Comparison of ENCODE assay signal across 13 cellular contexts in genomic region chr4:86358176-86358701, GRCh38. TPM values are rescaled to one million over a fixed set of nuclear protein-coding genes. Genes with fewer than 3 reads are reported as not detected.
DNase-seq lines count a peak whose midpoint lies in the region; ATAC-seq and TF ChIP-seq lines count a peak whose summit lies in the region.
"Had no signal": no experiment of that assay in that cellular context is flagged by ENCODE, and none has a peak within 500 bp of the region (broad histone marks: within the 10 kb centered on the region; RNA-seq: fewer than 3 reads in every experiment).

No MANE protein-coding gene starts in this region.

- H3K27ac Mint-ChIP-seq in activated CD8-positive, alpha-beta T cell treated with anti-CD3 and anti-CD28 coated beads, Interleukin-2, amount 10 ng/mL, durations not matched to agents 7 days and 5 days, result no peak overlapping the region
- H3K27ac Mint-ChIP-seq: stimulated activated naive CD8-positive, alpha-beta T cell treated with anti-CD3 and anti-CD28 coated beads, Interleukin-15, Interleukin-2, amounts not matched to agents 100 ng/mL and 50 ng/mL, for 24 hours had no signal

- POLR2A ChIA-PET in SK-N-SH (lab: Yijun Ruan, JAX), result no interaction called here
- POLR2A ChIA-PET in activated CD8-positive, alpha-beta T cell treated with anti-CD3 and anti-CD28 coated beads, Interleukin-2, amount 10 ng/mL, durations not matched to agents 7 days and 5 days (lab: Charles Lee), result no interaction called here

- H3K36me3 ChIP-seq in HUES64 (ENCODE audit: insufficient read depth, low read length) (no peaks in the 10 kb centered on the region; the same call in 1 of the 2 replicates), SK-N-SH (replicated peaks in 1 of 2; ENCODE audit: control insufficient read depth in 1 of 2, insufficient read depth in 2 of 2, low read length in 1 of 2) (peaks cover 0 to 16% of the 10 kb centered on the region in 2 experiments), prostate gland (no peaks in the 10 kb centered on the region)
- H3K36me3 ChIP-seq: ovary had no signal

- H3K9ac ChIP-seq in HUES64 (ENCODE audit: low read depth, low read length) (no peak overlapping the region), SK-N-SH (no peak overlapping the region)

- H3K27me3 ChIP-seq in HUES64 (ENCODE audit: insufficient read depth, low read length), result no peaks in the 10 kb centered on the region
- H3K27me3 ChIP-seq in SK-N-SH (ENCODE audit: insufficient read depth), result no peaks in the 10 kb centered on the region
- no peaks in the 10 kb centered on the region for H3K27me3 ChIP-seq in prostate gland (replicated peaks; ENCODE audit: insufficient read depth)
- H3K27me3 ChIP-seq: ovary had no signal

- intact Hi-C loops in prostate gland (cut with DNase I), result no loop called here

- H3K4me1 ChIP-seq in HUES64 (ENCODE audit: insufficient read depth, low read length) (peaks cover 36% of the 10 kb centered on the region), SK-N-SH (ENCODE audit: control insufficient read depth in 1 of 2, insufficient read depth in 2 of 2, low read depth in 1 of 2, low read length in 1 of 2) (peaks cover 0 to 15% of the 10 kb centered on the region in 2 experiments; a peak in 2 of 4 replicates), prostate gland (replicated peaks) (no peaks in the 10 kb centered on the region)

- no peak for DNase-seq in SK-N-SH
- DNase-seq in fibroblast of villous mesenchyme (ENCODE audit: low read depth), result peak; percentile 68
- DNase-seq in occipital lobe (lab: John Stamatoyannopoulos, UW), result peak; percentile 34
- DNase-seq in prostate gland (ENCODE audit: low spot score), result no peak
- DNase-seq in EL, result no peak
- DNase-seq in activated CD8-positive, alpha-beta T cell treated with anti-CD3 and anti-CD28 coated beads, Interleukin-2, amount 10 ng/mL, durations not matched to agents 7 days and 5 days, result no peak
- DNase-seq: activated CD8-positive, alpha-beta memory T cell treated with anti-CD3 and anti-CD28 coated beads, Interleukin-2, amount 50 U/mL, for 4 hours; amniotic stem cell; immature natural killer cell; NCI-H1417 treated with DMSO at 0.1 percent for 48 hours had no signal

- H4K20me1 ChIP-seq in SK-N-SH (ENCODE audit: insufficient read depth), result no peaks in the 10 kb centered on the region

- no peak for TF ChIP-seq POLR2A in prostate gland (IDR thresholded peaks at IDR 0.05)

- H3K9me3 Mint-ChIP-seq in activated CD8-positive, alpha-beta T cell treated with anti-CD3 and anti-CD28 coated beads, Interleukin-2, amount 10 ng/mL, durations not matched to agents 7 days and 5 days (ENCODE audit: insufficient read depth), result no peaks in the 10 kb centered on the region
- H3K9me3 Mint-ChIP-seq: stimulated activated naive CD8-positive, alpha-beta T cell treated with anti-CD3 and anti-CD28 coated beads, Interleukin-15, Interleukin-2, amounts not matched to agents 100 ng/mL and 50 ng/mL, for 24 hours had no signal

- H3K27me3 Mint-ChIP-seq in activated CD8-positive, alpha-beta T cell treated with anti-CD3 and anti-CD28 coated beads, Interleukin-2, amount 10 ng/mL, durations not matched to agents 7 days and 5 days (ENCODE audit: low read depth), result peaks cover 6% of the 10 kb centered on the region

- H3K79me2 ChIP-seq in SK-N-SH (ENCODE audit: insufficient read depth), result no peaks in the 10 kb centered on the region

- no peak overlapping the region; the same call in 1 of the 2 replicates for H2AFZ ChIP-seq in SK-N-SH (ENCODE audit: low read depth)

- H3K4me2 ChIP-seq in SK-N-SH, result peak overlapping the region; percentile 34; the same call in 1 of the 2 replicates

- CTCF ChIA-PET in SK-N-SH (lab: Yijun Ruan, JAX), result interaction anchor here (0.6 to 1.1 kb wide), 2 partner anchors 9 to 167 kb away, joined by 3 read pairs; no protein-coding TSS in a partner anchor
- CTCF ChIA-PET in activated CD8-positive, alpha-beta T cell treated with anti-CD3 and anti-CD28 coated beads, Interleukin-2, amount 10 ng/mL, durations not matched to agents 7 days and 5 days (lab: Charles Lee), result no interaction called here

- H3K4me3 ChIP-seq in HUES64 (ENCODE audit: low read length), result peak overlapping the region; percentile 43; the same call in 1 of the 2 replicates
- H3K4me3 ChIP-seq in SK-N-SH (ENCODE audit: low read depth in 2 of 2, low read length in 1 of 2), result peak overlapping the region; percentile 34 to 61; a peak in 3 of 4 replicates
- no peak overlapping the region for H3K4me3 ChIP-seq in fibroblast of villous mesenchyme (ENCODE audit: low read depth, low read length)
- peak overlapping the region in 1 of 2 donors; percentile 3 for H3K4me3 ChIP-seq in prostate gland
- H3K4me3 ChIP-seq: ovary had no signal

- H3K4me1 Mint-ChIP-seq in activated CD8-positive, alpha-beta T cell treated with anti-CD3 and anti-CD28 coated beads, Interleukin-2, amount 10 ng/mL, durations not matched to agents 7 days and 5 days (ENCODE audit: low read depth), result peaks cover 11% of the 10 kb centered on the region

- H3K9me3 ChIP-seq in HUES64 (ENCODE audit: insufficient read depth, low read depth, low read length) (no peaks in the 10 kb centered on the region), SK-N-SH (no peaks in the 10 kb centered on the region), prostate gland (no peaks in the 10 kb centered on the region)
- H3K9me3 ChIP-seq: ovary had no signal

- H3K9me2 ChIP-seq in SK-N-SH, result no peaks in the 10 kb centered on the region

- H3K36me3 Mint-ChIP-seq in activated CD8-positive, alpha-beta T cell treated with anti-CD3 and anti-CD28 coated beads, Interleukin-2, amount 10 ng/mL, durations not matched to agents 7 days and 5 days (ENCODE audit: low read depth), result no peaks in the 10 kb centered on the region
- H3K36me3 Mint-ChIP-seq: immature natural killer cell had no signal

- no peak for TF ChIP-seq CTCF in SK-N-SH (IDR thresholded peaks at IDR 0.05)
- TF ChIP-seq CTCF in fibroblast of villous mesenchyme (IDR thresholded peaks at IDR 0.05; ENCODE audit: insufficient read depth, low read depth, low read length), result no peak
- TF ChIP-seq CTCF in prostate gland (IDR thresholded peaks at IDR 0.05), result no peak

- WGBS in HUES64, result 61% methylated on average over 3 of the region's 3 CpGs
- WGBS in SK-N-SH (ENCODE audit: low lambda C conversion rate), result 44% methylated on average over 3 of the region's 3 CpGs
- 60% methylated on average over 3 of the region's 3 CpGs for WGBS in prostate gland

- no peak overlapping the region for H3K4me3 Mint-ChIP-seq in activated CD8-positive, alpha-beta T cell treated with anti-CD3 and anti-CD28 coated beads, Interleukin-2, amount 10 ng/mL, durations not matched to agents 7 days and 5 days
- H3K4me3 Mint-ChIP-seq: immature natural killer cell; stimulated activated naive CD8-positive, alpha-beta T cell treated with anti-CD3 and anti-CD28 coated beads, Interleukin-15, Interleukin-2, amounts not matched to agents 100 ng/mL and 50 ng/mL, for 24 hours had no signal

- TF ChIP-seq EP300 in SK-N-SH (IDR thresholded peaks at IDR 0.05; ENCODE audit: borderline replicate concordance in 1 of 2, low read depth in 1 of 2, low read length in 1 of 2), result no peak

- H3K27ac ChIP-seq in HUES64 (ENCODE audit: low read depth, low read length) (no peak overlapping the region), SK-N-SH (ENCODE audit: low read depth in 2 of 2, low read length in 1 of 2) (peak overlapping the region in 1 of 2 experiments; percentile 75; a peak in 2 of 4 replicates), prostate gland (peak overlapping the region in 1 of 2 donors; percentile 22)
- H3K27ac ChIP-seq: ovary had no signal

- H3F3A ChIP-seq in SK-N-SH (replicated peaks; ENCODE audit: insufficient read depth), result no peaks in the 10 kb centered on the region

- ATAC-seq in activated CD8-positive, alpha-beta T cell treated with anti-CD3 and anti-CD28 coated beads, Interleukin-2, amount 10 ng/mL, durations not matched to agents 7 days and 5 days, result no peak

- peak; percentile 27 for TF ChIP-seq RAD21 in SK-N-SH (IDR thresholded peaks at IDR 0.05; ENCODE audit: low read length)

TF ChIP-seq in SK-N-SH, 30 proteins besides CTCF, POLR2A, EP300 and RAD21:
- TF ChIP-seq MXI1 (IDR thresholded peaks at IDR 0.05; ENCODE audit: low read depth, low read length), result peak; percentile 45; the same call in 1 of the 2 replicates
- TF ChIP-seq USF2 (IDR thresholded peaks at IDR 0.05; ENCODE audit: borderline replicate concordance, low read depth, low read length), result no peak
- no peak for TF ChIP-seq EZH2phosphoT487 (IDR thresholded peaks at IDR 0.05; ENCODE audit: borderline replicate concordance, low read depth)
- no peak for TF ChIP-seq ELF1 (IDR thresholded peaks at IDR 0.05)
- TF ChIP-seq GABPA (IDR thresholded peaks at IDR 0.05; ENCODE audit: low read depth), result no peak

RNA-seq across cellular contexts. Expression of gene MAPK10, which starts 1.6 kb away (rescaled TPM):
- polyA plus RNA-seq in HUES64 (2013, experiment 1 of 2), result 14.0 TPM
- polyA plus RNA-seq in HUES64 (2013, experiment 2 of 2), result 22.3 TPM
- 8.1 and 13.0 TPM in 2 replicates for polyA plus RNA-seq in SK-N-SH (2012; rRNA removed)
- polyA plus RNA-seq in SK-N-SH (2012; cell fraction: cytosol; rRNA removed), result 5.7 and 5.9 TPM in 2 replicates
- 22.4 and 45.1 TPM in 2 replicates for polyA plus RNA-seq in SK-N-SH (2012; cell fraction: nucleus; rRNA removed)
- total RNA-seq in fibroblast of villous mesenchyme (4.8 and 12.1 TPM in 2 replicates), occipital lobe (265 TPM), prostate gland (10 to 100 TPM; 49.7 to 64.9 TPM)
- total RNA-seq in activated CD8-positive, alpha-beta T cell treated with anti-CD3 and anti-CD28 coated beads, Interleukin-2, amount 10 ng/mL, durations not matched to agents 7 days and 5 days, result not detected
- polyA plus RNA-seq: immature natural killer cell had no signal

Comparison
In these comparisons a context has a peak if more than half of its experiments do, and no peak if none do; other contexts are left out.
1. DNase-seq: peak in fibroblast of villous mesenchyme (single experiment) and occipital lobe (single experiment); none in SK-N-SH (single experiment), prostate gland (single experiment), EL (single experiment) and activated CD8-positive, alpha-beta T cell treated with anti-CD3 and anti-CD28 coated beads, Interleukin-2, amount 10 ng/mL, durations not matched to agents 7 days and 5 days (single experiment).